21 cellular contexts compared by ENCODE assay signal in the genomic region with DNA sequence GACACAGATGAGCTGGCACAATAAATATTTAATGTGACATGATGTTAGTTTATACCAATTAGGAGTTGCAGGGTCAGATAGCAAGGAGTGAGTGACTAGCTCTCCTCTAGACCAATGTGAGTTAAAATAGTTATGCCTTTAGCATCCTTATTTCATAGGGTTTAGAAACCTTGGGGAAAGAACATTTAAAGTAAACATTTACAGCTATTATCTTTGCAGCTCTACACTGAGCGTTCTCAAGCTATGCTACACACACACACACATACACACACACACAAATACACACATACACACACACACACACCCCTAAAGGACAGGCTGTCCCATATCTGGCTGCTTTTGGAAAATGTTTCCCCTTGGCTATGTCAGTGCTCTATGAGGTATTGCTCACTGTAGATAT.
"Had no signal": no experiment of that assay in that cellular context is flagged by ENCODE, and none has a peak within 500 bp of the region (broad histone marks: within the 10 kb centered on the region; RNA-seq: fewer than 3 reads in every experiment).

No MANE protein-coding gene starts in this region.

- FAIRE-seq: colon had no signal

- H3K27me3 ChIP-seq: esophagus squamous epithelium, tibial nerve, upper lobe of right lung had no signal

- H3K4me3 ChIP-seq: esophagus squamous epithelium, left ventricle myocardium inferior, lung, spleen, tibial nerve, upper lobe of right lung had no signal

- H3K27ac ChIP-seq: esophagus squamous epithelium, left ventricle myocardium inferior, spleen, tibial nerve, upper lobe of right lung had no signal

- H3K4me1 ChIP-seq: esophagus squamous epithelium, left ventricle myocardium inferior, spleen, tibial nerve, upper lobe of right lung had no signal

- DNase-seq: effector memory CD8-positive, alpha-beta T cell; esophagus squamous epithelium; foreskin melanocyte; head of caudate nucleus; hippocampal formation; islet precursor cell; left ventricle myocardium inferior; mesendoderm; naive thymus-derived CD4-positive, alpha-beta T cell; nephron progenitor cell; posterior cingulate gyrus; spleen; stimulated activated CD4-positive, alpha-beta T cell treated with anti-CD3 and anti-CD28 coated beads, Interleukin-15, amount 100 ng/mL, for 24 hours; stimulated activated CD4-positive, alpha-beta T cell treated with anti-CD3 and anti-CD28 coated beads, Interleukin-1b, Interleukin-23, amount 100 ng/mL, for 48 hours; stimulated activated CD4-positive, alpha-beta T cell treated with anti-CD3 and anti-CD28 coated beads, Interleukin-4, amount 100 ng/mL, for 24 hours; upper lobe of right lung had no signal

- ATAC-seq: effector memory CD8-positive, alpha-beta T cell; naive thymus-derived CD4-positive, alpha-beta T cell; sciatic nerve; stimulated activated memory B cell treated with anti-CD40 and anti-IgM and Interleukin-4, amounts not matched to agents 10 μg/mL and 1 μg/mL and 100 μg/mL, for 72 hours; upper lobe of right lung had no signal

- H3K36me3 ChIP-seq: esophagus squamous epithelium, left ventricle myocardium inferior, spleen, tibial nerve, upper lobe of right lung had no signal
